ENCODE assay signal across 8 cellular contexts in genomic region chr3:141796436-141797166, GRCh38. TPM values are rescaled to one million over a fixed set of nuclear protein-coding genes. Genes with fewer than 3 reads are reported as not detected.
DNase-seq lines count a peak whose midpoint lies in the region; ATAC-seq and TF ChIP-seq lines count a peak whose summit lies in the region.

No MANE protein-coding gene starts in this region.

- no peaks in the 10 kb centered on the region for H4K20me1 ChIP-seq in OCI-LY7 (ENCODE audit: insufficient read depth, low read length)

- peak; percentile 98 for ATAC-seq in HG02623 (IDR thresholded peaks at IDR 0.05; ENCODE audit: unreplicated experiment)

- H3K27ac Mint-ChIP-seq in activated naive CD4-positive, alpha-beta T cell treated with anti-CD3 and anti-CD28 coated beads for 36 hours: peak overlapping the region; percentile 89
- no peak overlapping the region for H3K27ac Mint-ChIP-seq in chondrocyte (ENCODE audit: unreplicated experiment)

- no peaks in the 10 kb centered on the region for H3K9me2 ChIP-seq in OCI-LY7 (ENCODE audit: insufficient read depth, low read length)

- peaks cover 46% of the 10 kb centered on the region for H3K4me1 Mint-ChIP-seq in activated naive CD4-positive, alpha-beta T cell treated with anti-CD3 and anti-CD28 coated beads for 36 hours (ENCODE audit: low read depth)
- peaks cover 9% of the 10 kb centered on the region for H3K4me1 Mint-ChIP-seq in chondrocyte (ENCODE audit: low read depth)

- H3K4me3 Mint-ChIP-seq in activated naive CD4-positive, alpha-beta T cell treated with anti-CD3 and anti-CD28 coated beads for 36 hours: peak overlapping the region; percentile 74
- H3K4me3 Mint-ChIP-seq in chondrocyte (ENCODE audit: unreplicated experiment): no peak overlapping the region

- H3K27ac ChIP-seq in OCI-LY7 (ENCODE audit: low read depth, low read length, poor library complexity, severe bottlenecking): peak overlapping the region; percentile 26

- no TSS peak for BruUV-seq in OCI-LY7 (replicated peaks; lab: Mats Ljungman, UMichigan)

- peak overlapping the region; percentile 51 for H3K4me2 ChIP-seq in OCI-LY7 (ENCODE audit: low read length)

- peak overlapping the region; percentile 79; the same call in 1 of the 2 replicates for H2AFZ ChIP-seq in OCI-LY7 (ENCODE audit: low read length)

- CTCF ChIA-PET in OCI-LY7 (lab: Charles Lee; ENCODE audit: unreplicated experiment): no interaction called here
- CTCF ChIA-PET in activated naive CD4-positive, alpha-beta T cell treated with anti-CD3 and anti-CD28 coated beads for 36 hours (lab: Charles Lee): interaction anchor here (0.6 to 2.0 kb wide), 12 partner anchors 8 to 565 kb away, joined by 3 to 15 read pairs (median 3); partner anchors contain the start of genes PXYLP1 and RNF7

- H3K9me3 Mint-ChIP-seq in activated naive CD4-positive, alpha-beta T cell treated with anti-CD3 and anti-CD28 coated beads for 36 hours: no peaks in the 10 kb centered on the region
- H3K9me3 Mint-ChIP-seq in chondrocyte (ENCODE audit: low read depth): peaks cover 7% of the 10 kb centered on the region

- TF ChIP-seq CTCF in OCI-LY7 (conservative IDR thresholded peaks at IDR 0.05; ENCODE audit: low read length) (no peak), chondrocyte (IDR thresholded peaks at IDR 0.05) (no peak)

- intact Hi-C loops in OCI-LY7 (cut with micrococcal nuclease; ENCODE audit: unreplicated experiment): no loop called here
- intact Hi-C loops in activated naive CD4-positive, alpha-beta T cell treated with anti-CD3 and anti-CD28 coated beads for 36 hours (cut with micrococcal nuclease): loop anchor here (1.0 to 5.0 kb wide), 11 partner anchors 45 to 854 kb away; partner anchors contain the start of genes ATP1B3, RASA2, RNF7 and SLC25A36

- H3K27me3 Mint-ChIP-seq in activated naive CD4-positive, alpha-beta T cell treated with anti-CD3 and anti-CD28 coated beads for 36 hours (ENCODE audit: low read depth): no peaks in the 10 kb centered on the region
- H3K27me3 Mint-ChIP-seq in chondrocyte (ENCODE audit: low read depth): no peaks in the 10 kb centered on the region

- H3K36me3 ChIP-seq in OCI-LY7 (ENCODE audit: insufficient read depth, low read length): no peaks in the 10 kb centered on the region

- H3K4me1 ChIP-seq in OCI-LY7 (ENCODE audit: insufficient read depth, low read length, poor library complexity, severe bottlenecking): peaks cover 22% of the 10 kb centered on the region

- H3K9me3 ChIP-seq in OCI-LY7 (ENCODE audit: low read length): no peaks in the 10 kb centered on the region

- no peaks in the 10 kb centered on the region for H3K36me3 Mint-ChIP-seq in activated naive CD4-positive, alpha-beta T cell treated with anti-CD3 and anti-CD28 coated beads for 36 hours (ENCODE audit: low read depth)
- peaks cover 4% of the 10 kb centered on the region for H3K36me3 Mint-ChIP-seq in chondrocyte (ENCODE audit: low read depth)

- POLR2A ChIA-PET in OCI-LY7 (lab: Charles Lee): interaction anchor here (0.6 to 1.1 kb wide), 2 partner anchors 12 to 69 kb away, joined by 4 read pairs; no protein-coding TSS in a partner anchor

- peak; percentile 27 for DNase-seq in GM04503 (ENCODE audit: low read depth)
- DNase-seq in OCI-LY7 (ENCODE audit: low spot score): peak; percentile 79
- peak; percentile 90 for DNase-seq in activated naive CD4-positive, alpha-beta T cell treated with anti-CD3 and anti-CD28 coated beads for 36 hours
- DNase-seq in iris pigment epithelial cell (ENCODE audit: low read depth): peak; percentile 55
- DNase-seq in stimulated activated CD4-positive, alpha-beta T cell treated with anti-CD3 and anti-CD28 coated beads, Interleukin-4, amount 100 ng/mL, for 24 hours: peak; percentile 85
- DNase-seq in chondrocyte (ENCODE audit: low spot score): no peak
- DNase-seq in NCI-H446 treated with DMSO at 0.1 percent for 48 hours (lab: John Stamatoyannopoulos, UW): no peak

- H3K4me3 ChIP-seq in OCI-LY7 (ENCODE audit: low read depth, low read length, poor library complexity, severe bottlenecking): no peak overlapping the region

- no peaks in the 10 kb centered on the region for H3K79me2 ChIP-seq in OCI-LY7 (ENCODE audit: insufficient read depth, low read depth, low read length)

RNA-seq across cellular contexts. Expression of gene GRK7, which starts 33.4 kb away (rescaled TPM):
- 0.08 TPM in 1 of 2 replicates, not detected in the other for total RNA-seq in OCI-LY7 (2014; rRNA removed; shearing (Covaris generic))
- total RNA-seq in OCI-LY7 (2022) (not detected in 2 replicates), chondrocyte (not detected in 3 replicates)
- total RNA-seq in activated naive CD4-positive, alpha-beta T cell treated with anti-CD3 and anti-CD28 coated beads for 36 hours: not detected

RNA-seq across cellular contexts. Expression of gene RNF7, which starts 58.5 kb away (rescaled TPM):
- total RNA-seq in OCI-LY7 (2014; rRNA removed; shearing (Covaris generic)): 36.3 and 47.3 TPM in 2 replicates
- 74.2 and 81.3 TPM in 2 replicates for total RNA-seq in OCI-LY7 (2022)
- total RNA-seq in activated naive CD4-positive, alpha-beta T cell treated with anti-CD3 and anti-CD28 coated beads for 36 hours: 10 to 100 TPM; 56.3 to 57.4 TPM
- total RNA-seq in chondrocyte: 104 to 105 TPM (median 104 TPM) in 3 replicates

Comparison
In these comparisons a context has a peak if more than half of its experiments do, and no peak if none do; other contexts are left out.
1. DNase-seq: peak in GM04503 (single experiment), OCI-LY7 (single experiment), activated naive CD4-positive, alpha-beta T cell treated with anti-CD3 and anti-CD28 coated beads for 36 hours (single experiment), iris pigment epithelial cell (single experiment) and stimulated activated CD4-positive, alpha-beta T cell treated with anti-CD3 and anti-CD28 coated beads, Interleukin-4, amount 100 ng/mL, for 24 hours (single experiment); none in chondrocyte (single experiment) and NCI-H446 treated with DMSO at 0.1 percent for 48 hours (single experiment).